In genomic region chr6:138544521-138544920, GRCh38 we compare ENCODE assay signal across 2 cellular contexts.
TF ChIP-seq lines count a peak whose summit lies in the region.

No MANE protein-coding gene starts in this region.

TF ChIP-seq in HepG2, 621 proteins besides CTCF, POLR2A, EP300 and RAD21:
- no peak for TF ChIP-seq ZBTB3 (CRISPR knock-in tag; IDR thresholded peaks at IDR 0.05; ENCODE audit: borderline replicate concordance, low read depth)
- no peak for TF ChIP-seq ZBTB38 (CRISPR knock-in tag; IDR thresholded peaks at IDR 0.05)
- TF ChIP-seq GLI4 (CRISPR knock-in tag; IDR thresholded peaks at IDR 0.05; ENCODE audit: borderline replicate concordance): 0 out of 2 replicates have a peak, but pooled peaks have one; percentile 5
- no peak for TF ChIP-seq MTA1 (CRISPR knock-in tag; IDR thresholded peaks at IDR 0.05; ENCODE audit: borderline replicate concordance)
- no peak for TF ChIP-seq BATF2 (CRISPR knock-in tag; IDR thresholded peaks at IDR 0.05)
- no peak for TF ChIP-seq FOXA1 (IDR thresholded peaks at IDR 0.05)
- TF ChIP-seq FOXA1 (CRISPR knock-in tag; IDR thresholded peaks at IDR 0.05): 0 out of 2 replicates have a peak, but pooled peaks have one; percentile 9
- TF ChIP-seq ZNF629 (CRISPR knock-in tag; conservative IDR thresholded peaks at IDR 0.05): no peak
- peak; percentile 40; the same call in 1 of the 2 replicates for TF ChIP-seq SOX5 (CRISPR knock-in tag; IDR thresholded peaks at IDR 0.05; ENCODE audit: borderline replicate concordance)
- no peak for TF ChIP-seq PHF21A (CRISPR knock-in tag; IDR thresholded peaks at IDR 0.05)
- TF ChIP-seq SOX13 (IDR thresholded peaks at IDR 0.05): no peak
- 0 out of 4 replicates have a peak, but pooled peaks of 1 of the 2 experiments have one; percentile 44 for TF ChIP-seq SOX13 (CRISPR knock-in tag; conservative IDR thresholded peaks at IDR 0.05 in 1 of 2, IDR thresholded peaks at IDR 0.05 in 1 of 2)
- no peak for TF ChIP-seq PCBP1 (IDR thresholded peaks at IDR 0.05; ENCODE audit: borderline replicate concordance, low read depth, low read length)
- TF ChIP-seq NCOA2 (CRISPR knock-in tag; IDR thresholded peaks at IDR 0.05): peak; percentile 25; the same call in 1 of the 2 replicates
- no peak for TF ChIP-seq RCOR2 (CRISPR knock-in tag; IDR thresholded peaks at IDR 0.05)
- TF ChIP-seq RFX5 (IDR thresholded peaks at IDR 0.05; ENCODE audit: low read depth, low read length): no peak
- TF ChIP-seq PHF20 (CRISPR knock-in tag; IDR thresholded peaks at IDR 0.05): no peak
- no peak for TF ChIP-seq ZSCAN20 (CRISPR knock-in tag; IDR thresholded peaks at IDR 0.05; ENCODE audit: borderline replicate concordance)

TF ChIP-seq in endothelial cell of umbilical vein, 7 proteins besides CTCF, POLR2A, EP300 and RAD21:
- TF ChIP-seq JUN (IDR thresholded peaks at IDR 0.05; ENCODE audit: borderline replicate concordance, insufficient read depth, insufficient read length, low read depth) (no peak), POLR2AphosphoS5 (IDR thresholded peaks at IDR 0.05; ENCODE audit: insufficient read depth, low read depth, low read length) (no peak), GATA2 (IDR thresholded peaks at IDR 0.05; ENCODE audit: insufficient read depth, insufficient read length, low read depth, low read length) (no peak), MYC (IDR thresholded peaks at IDR 0.05; ENCODE audit: low read depth, low read length) (no peak)
